ENCODE assay signal across 23 cellular contexts in genomic region chr5:140025736-140026135, GRCh38. TPM values are rescaled to one million over a fixed set of nuclear protein-coding genes. Genes with fewer than 3 reads are reported as not detected.
"Had no signal": no experiment of that assay in that cellular context is flagged by ENCODE, and none has a peak within 500 bp of the region (broad histone marks: within the 10 kb centered on the region; RNA-seq: fewer than 3 reads in every experiment).

No MANE protein-coding gene starts in this region.

- H3K27ac Mint-ChIP-seq: activated B cell treated with CpG ODN at 0.5 μM for 24 hours; activated CD4-positive, alpha-beta memory T cell treated with anti-CD3 and anti-CD28 coated beads for 36 hours; activated CD4-positive, alpha-beta T cell treated with anti-CD3 and anti-CD28 coated beads for 36 hours; activated naive CD8-positive, alpha-beta T cell treated with anti-CD3 and anti-CD28 coated beads for 36 hours; endodermal cell; naive B cell; stimulated activated effector memory CD8-positive, alpha-beta T cell treated with anti-CD3 and anti-CD28 coated beads, Interleukin-12 subunit alpha, Interleukin-12 subunit beta, amount 100 ng/mL, for 72 hours; T-helper 2 cell treated with Interferon-gamma antibody and Interleukin-4, amounts not matched to agents 5 μg/mL and 100 μg/mL, for 36 hours had no signal

- H3K27ac ChIP-seq: esophagus squamous epithelium, gastrocnemius medialis, lower lobe of right lung, tibial artery had no signal

- H3K27me3 ChIP-seq: esophagus squamous epithelium, gastrocnemius medialis, tibial artery had no signal

- H3K4me3 Mint-ChIP-seq: activated B cell treated with CpG ODN at 0.5 μM for 24 hours; activated CD4-positive, alpha-beta memory T cell treated with anti-CD3 and anti-CD28 coated beads for 36 hours; activated CD4-positive, alpha-beta T cell treated with anti-CD3 and anti-CD28 coated beads for 36 hours; activated naive CD8-positive, alpha-beta T cell treated with anti-CD3 and anti-CD28 coated beads for 36 hours; endodermal cell; naive B cell; stimulated activated effector memory CD8-positive, alpha-beta T cell treated with anti-CD3 and anti-CD28 coated beads, Interleukin-12 subunit alpha, Interleukin-12 subunit beta, amount 100 ng/mL, for 72 hours; stimulated activated naive CD8-positive, alpha-beta T cell treated with anti-CD3 and anti-CD28 coated beads, Interleukin-15, amount 100 ng/mL, for 72 hours; T-helper 2 cell treated with Interferon-gamma antibody and Interleukin-4, amounts not matched to agents 5 μg/mL and 100 μg/mL, for 36 hours had no signal

- DNase-seq: activated B cell treated with CpG ODN at 0.5 μM for 24 hours; activated CD4-positive, alpha-beta memory T cell treated with anti-CD3 and anti-CD28 coated beads for 36 hours; activated CD4-positive, alpha-beta T cell treated with anti-CD3 and anti-CD28 coated beads for 36 hours; activated naive CD4-positive, alpha-beta T cell treated with Interleukin-2 at 50 U/mL for 16 hours; activated naive CD8-positive, alpha-beta T cell treated with anti-CD3 and anti-CD28 coated beads for 36 hours; activated T-cell treated with anti-CD3 and anti-CD28 coated beads, Interleukin-2, amount 50 U/mL, for 48 hours; cortex of kidney; endodermal cell; esophagus squamous epithelium; gastrocnemius medialis; head of caudate nucleus; lower lobe of right lung; naive B cell; nucleus accumbens; small intestine; stimulated activated CD4-positive, alpha-beta T cell treated with anti-CD3 and anti-CD28 coated beads, Interleukin-2, amount 100 ng/mL, for 24 hours; stimulated activated naive CD8-positive, alpha-beta T cell treated with anti-CD3 and anti-CD28 coated beads, Interleukin-15, amount 100 ng/mL, for 72 hours; tibial artery had no signal

- H3K4me1 Mint-ChIP-seq: activated B cell treated with CpG ODN at 0.5 μM for 24 hours; activated CD4-positive, alpha-beta T cell treated with anti-CD3 and anti-CD28 coated beads for 36 hours; activated naive CD8-positive, alpha-beta T cell treated with anti-CD3 and anti-CD28 coated beads for 36 hours; naive B cell; stimulated activated effector memory CD8-positive, alpha-beta T cell treated with anti-CD3 and anti-CD28 coated beads, Interleukin-12 subunit alpha, Interleukin-12 subunit beta, amount 100 ng/mL, for 72 hours; stimulated activated naive CD8-positive, alpha-beta T cell treated with anti-CD3 and anti-CD28 coated beads, Interleukin-15, amount 100 ng/mL, for 72 hours had no signal

- H3K9me3 Mint-ChIP-seq: activated B cell treated with CpG ODN at 0.5 μM for 24 hours; activated CD4-positive, alpha-beta memory T cell treated with anti-CD3 and anti-CD28 coated beads for 36 hours; activated naive CD8-positive, alpha-beta T cell treated with anti-CD3 and anti-CD28 coated beads for 36 hours; naive B cell; stimulated activated effector memory CD8-positive, alpha-beta T cell treated with anti-CD3 and anti-CD28 coated beads, Interleukin-12 subunit alpha, Interleukin-12 subunit beta, amount 100 ng/mL, for 72 hours; stimulated activated naive CD8-positive, alpha-beta T cell treated with anti-CD3 and anti-CD28 coated beads, Interleukin-15, amount 100 ng/mL, for 72 hours; T-helper 2 cell treated with Interferon-gamma antibody and Interleukin-4, amounts not matched to agents 5 μg/mL and 100 μg/mL, for 36 hours had no signal

- H3K4me3 ChIP-seq: esophagus squamous epithelium, gastrocnemius medialis, lower lobe of right lung, tibial artery had no signal

- H3K36me3 Mint-ChIP-seq: activated CD4-positive, alpha-beta memory T cell treated with anti-CD3 and anti-CD28 coated beads for 36 hours; activated naive CD8-positive, alpha-beta T cell treated with anti-CD3 and anti-CD28 coated beads for 36 hours; naive B cell; stimulated activated effector memory CD8-positive, alpha-beta T cell treated with anti-CD3 and anti-CD28 coated beads, Interleukin-12 subunit alpha, Interleukin-12 subunit beta, amount 100 ng/mL, for 72 hours had no signal

- H3K9me3 ChIP-seq: esophagus squamous epithelium, gastrocnemius medialis, lower lobe of right lung, tibial artery had no signal

- H3K36me3 ChIP-seq: esophagus squamous epithelium, gastrocnemius medialis, lower lobe of right lung, tibial artery had no signal

- H3K4me1 ChIP-seq: lower lobe of right lung had no signal

- FAIRE-seq: astrocyte, islet of Langerhans, small intestine, TTC549 had no signal

RNA-seq across cellular contexts. Expression of gene NRG2, which starts 17.4 kb away (rescaled TPM):
- total RNA-seq: activated CD4-positive, alpha-beta memory T cell treated with anti-CD3 and anti-CD28 coated beads for 36 hours had no signal
